ENCODE assay signal across 18 cellular contexts in the genomic region with DNA sequence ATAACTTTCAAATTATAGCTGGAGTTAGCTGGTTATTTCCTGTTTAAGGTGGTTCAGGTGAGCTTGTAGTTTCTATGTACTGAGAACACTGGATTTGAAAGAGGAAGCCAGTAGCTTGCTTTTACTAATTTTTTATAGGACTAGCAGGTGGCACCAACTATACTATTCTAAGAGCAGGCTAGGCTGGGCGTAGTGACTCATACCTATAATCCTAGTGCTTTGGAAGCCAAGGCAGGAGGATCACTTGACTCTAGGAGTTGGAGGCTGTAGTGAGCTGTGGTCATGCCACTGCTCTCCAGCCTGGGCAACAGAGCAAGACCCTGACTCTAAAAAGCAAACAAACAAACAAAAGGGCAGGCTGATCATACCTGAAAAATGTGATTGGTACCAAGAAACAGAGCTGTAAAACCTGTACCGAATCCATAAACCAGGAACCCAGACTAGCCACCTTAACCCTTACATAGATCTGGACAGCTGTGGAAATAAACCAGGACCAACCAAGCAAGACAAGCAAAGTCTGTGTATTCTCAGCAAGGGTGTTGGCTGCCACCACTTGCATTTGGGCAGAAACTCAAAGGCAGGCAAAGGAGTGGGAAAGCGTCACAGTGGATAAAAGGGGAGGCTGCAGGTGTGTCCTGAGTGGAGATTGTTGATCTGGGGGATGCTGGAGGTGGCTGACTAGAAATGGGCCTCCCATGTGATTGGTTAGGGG. TPM values are rescaled to one million over a fixed set of nuclear protein-coding genes. Genes with fewer than 3 reads are reported as not detected.
A peak's percentile ranks its signal among the peaks of the same experiment; 100 is the strongest.
DNase-seq lines count a peak whose midpoint lies in the region; ATAC-seq, FAIRE-seq and TF ChIP-seq lines count a peak whose summit lies in the region.
"Had no signal": no experiment of that assay in that cellular context is flagged by ENCODE, and none has a peak within 500 bp of the region (broad histone marks: within the 10 kb centered on the region; RNA-seq: fewer than 3 reads in every experiment).

No MANE protein-coding gene starts in this region.

- H3K9ac ChIP-seq in Karpas-422 (ENCODE audit: low read length) (no peak overlapping the region), PC-3 (ENCODE audit: low read length) (no peak overlapping the region), keratinocyte (ENCODE audit: control insufficient read depth, extremely low read depth, insufficient read depth, low read length) (no peak overlapping the region)
- H3K9ac ChIP-seq: KMS-11 had no signal

- H3K9me3 ChIP-seq in Karpas-422 (ENCODE audit: low read length) (no peaks in the 10 kb centered on the region), PC-3 (ENCODE audit: low read length) (no peaks in the 10 kb centered on the region), keratinocyte (ENCODE audit: control insufficient read depth, low read depth, low read length) (no peaks in the 10 kb centered on the region), small intestine (ENCODE audit: control insufficient read depth, low read depth) (no peaks in the 10 kb centered on the region), left ventricle myocardium inferior (replicated peaks) (no peaks in the 10 kb centered on the region)
- H3K9me3 ChIP-seq: HAP-1, heart left ventricle had no signal

- H3K4me2 ChIP-seq in Karpas-422 (ENCODE audit: low read depth, low read length, poor library complexity, severe bottlenecking) (no peak overlapping the region), PC-3 (ENCODE audit: low read length) (no peak overlapping the region), keratinocyte (ENCODE audit: control insufficient read depth, extremely low read depth, insufficient read depth, low read depth, low read length) (no peak overlapping the region)
- H3K4me2 ChIP-seq: KMS-11 had no signal

- BruUV-seq in PC-3 (replicated peaks; lab: Mats Ljungman, UMichigan) = no TSS peak

- peaks cover 11% of the 10 kb centered on the region for H3K4me1 ChIP-seq in Karpas-422 (ENCODE audit: low read length)
- no peaks in the 10 kb centered on the region for H3K4me1 ChIP-seq in PC-3 (ENCODE audit: insufficient read depth, low read length)
- H3K4me1 ChIP-seq in keratinocyte (ENCODE audit: control insufficient read depth, extremely low read depth, insufficient read depth, low read length) = no peaks in the 10 kb centered on the region
- no peaks in the 10 kb centered on the region for H3K4me1 ChIP-seq in small intestine (ENCODE audit: control insufficient read depth in 2 of 2, insufficient read depth in 1 of 2, low read depth in 1 of 2, low read length in 1 of 2)
- no peaks in the 10 kb centered on the region for H3K4me1 ChIP-seq in left ventricle myocardium inferior
- H3K4me1 ChIP-seq: HAP-1, heart left ventricle had no signal

- H3K9me1 ChIP-seq in keratinocyte (ENCODE audit: control insufficient read depth, extremely low read depth, insufficient read depth, low read length) = no peaks in the 10 kb centered on the region

- H3K36me3 ChIP-seq in Karpas-422 (ENCODE audit: insufficient read depth, low read length) (no peaks in the 10 kb centered on the region), PC-3 (ENCODE audit: low read depth, low read length) (no peaks in the 10 kb centered on the region), keratinocyte (ENCODE audit: control insufficient read depth in 2 of 2, extremely low read depth in 1 of 2, insufficient read depth in 2 of 2, low read length in 2 of 2) (no peaks in the 10 kb centered on the region), small intestine (ENCODE audit: control insufficient read depth in 2 of 2, insufficient read depth in 2 of 2, low read length in 2 of 2) (no peaks in the 10 kb centered on the region), left ventricle myocardium inferior (no peaks in the 10 kb centered on the region)
- H3K36me3 ChIP-seq: HAP-1, heart left ventricle had no signal

- H3K27ac ChIP-seq in Karpas-422 (ENCODE audit: low read length) (no peak overlapping the region), PC-3 (ENCODE audit: low read length) (no peak overlapping the region), keratinocyte (ENCODE audit: control insufficient read depth, insufficient read depth, low read length) (no peak overlapping the region), small intestine (ENCODE audit: low read depth in 1 of 2, low read length in 1 of 2) (peak overlapping the region in 1 of 2 donors; percentile 20), left ventricle myocardium inferior (replicated peaks) (no peak overlapping the region)
- H3K27ac ChIP-seq: KMS-11, SK-N-MC had no signal

- H2AFZ ChIP-seq in Karpas-422 (ENCODE audit: low read length) = no peak overlapping the region
- no peak overlapping the region for H2AFZ ChIP-seq in PC-3 (ENCODE audit: low read length)
- H2AFZ ChIP-seq in keratinocyte (ENCODE audit: control insufficient read depth, low read length) = no peak overlapping the region

- DNase-seq in Karpas-422 (peak; percentile 55), PC-3 (peak; percentile 60), keratinocyte (ENCODE audit: low read depth, low spot score) (no peak), small intestine (peak; percentile 61), DMS79 (lab: John Stamatoyannopoulos, UW) (no peak), left ventricle myocardium inferior (no peak)
- DNase-seq in activated naive CD4-positive, alpha-beta T cell treated with Interleukin-2 at 50 U/mL for 16 hours = no peak
- DNase-seq: activated CD8-positive, alpha-beta T cell treated with anti-CD3 and anti-CD28 coated beads, Interleukin-2, amount 10 ng/mL, durations not matched to agents 7 days and 5 days; activated effector memory CD4-positive, alpha-beta T cell treated with Interleukin-2 at 50 U/mL for 16 hours; CD4-positive, alpha-beta T cell; erythroblast; heart left ventricle; islet precursor cell; NCI-H2107; substantia nigra had no signal

- no peaks in the 10 kb centered on the region for H3K79me2 ChIP-seq in Karpas-422 (ENCODE audit: low read length)
- H3K79me2 ChIP-seq in PC-3 (ENCODE audit: low read length) = no peaks in the 10 kb centered on the region
- no peaks in the 10 kb centered on the region for H3K79me2 ChIP-seq in keratinocyte (ENCODE audit: control insufficient read depth, insufficient read depth, low read length)

- dilution Hi-C loops in keratinocyte (cut with MboI; ENCODE audit: extremely low pct_ligation_motif_present, low sequenced_read_pairs) = no loop called here

- peak; percentile 80 for ATAC-seq in PC-3
- ATAC-seq: activated CD8-positive, alpha-beta T cell treated with anti-CD3 and anti-CD28 coated beads, Interleukin-2, amount 10 ng/mL, durations not matched to agents 7 days and 5 days; heart left ventricle had no signal

- CTCF ChIA-PET in PC-3 (lab: Charles Lee) = interaction anchor here (0.6 kb wide), 1 partner anchor 29 kb away, joined by 3 read pairs; no protein-coding TSS in a partner anchor

- H3K4me3 ChIP-seq in Karpas-422 (ENCODE audit: low read length) (no peak overlapping the region), PC-3 (ENCODE audit: low read length) (no peak overlapping the region), keratinocyte (ENCODE audit: control insufficient read depth in 2 of 3, extremely low read depth in 1 of 3, insufficient read depth in 2 of 3, low read depth in 1 of 3, low read length in 3 of 3) (no peak overlapping the region), small intestine (ENCODE audit: low read depth in 1 of 2, low read length in 2 of 2) (no peak overlapping the region), left ventricle myocardium inferior (no peak overlapping the region)
- H3K4me3 ChIP-seq: HAP-1, heart left ventricle, SK-N-MC had no signal

- H4K20me1 ChIP-seq in Karpas-422 (ENCODE audit: insufficient read depth, low read depth, low read length) = no peaks in the 10 kb centered on the region
- H4K20me1 ChIP-seq in PC-3 (ENCODE audit: low read length) = no peaks in the 10 kb centered on the region
- no peaks in the 10 kb centered on the region for H4K20me1 ChIP-seq in keratinocyte (ENCODE audit: control insufficient read depth, extremely low read depth, insufficient read depth, low read length)

- intact Hi-C loops in PC-3 (cut with micrococcal nuclease) = no loop called here
- intact Hi-C loops in left ventricle myocardium inferior (cut with micrococcal nuclease) = no loop called here

- 38 to 61% (median 49%) methylated on average over 3 of the region's 3 CpGs for WGBS in small intestine, 3 donors

- no peaks in the 10 kb centered on the region for H3F3A ChIP-seq in PC-3 (ENCODE audit: low read length, unreplicated experiment)

- H3K9me2 ChIP-seq in Karpas-422 (replicated peaks; ENCODE audit: insufficient read depth, low read length) (no peaks in the 10 kb centered on the region), PC-3 (replicated peaks; ENCODE audit: low read length) (no peaks in the 10 kb centered on the region)

- H3K27me3 ChIP-seq in Karpas-422 (ENCODE audit: low read length) = no peaks in the 10 kb centered on the region
- no peaks in the 10 kb centered on the region for H3K27me3 ChIP-seq in PC-3 (ENCODE audit: low read length)
- H3K27me3 ChIP-seq in keratinocyte (ENCODE audit: control insufficient read depth, extremely low read depth, insufficient read depth, low read length) = peaks cover 8% of the 10 kb centered on the region
- H3K27me3 ChIP-seq in small intestine (ENCODE audit: control insufficient read depth in 2 of 2, insufficient read depth in 2 of 2, low read length in 2 of 2) = no peaks in the 10 kb centered on the region
- H3K27me3 ChIP-seq in left ventricle myocardium inferior (ENCODE audit: low read depth) = no peaks in the 10 kb centered on the region
- H3K27me3 ChIP-seq: heart left ventricle had no signal

- FAIRE-seq in keratinocyte (lab: Jason Lieb, UNC) (peak; percentile 20), small intestine (lab: Jason Lieb, UNC) (no peak)

- TF ChIP-seq CTCF in PC-3 (conservative IDR thresholded peaks at IDR 0.05; ENCODE audit: low read depth, low read length) = no peak
- no peak for TF ChIP-seq CTCF in keratinocyte (optimal IDR thresholded peaks at IDR 0.05 in 1 of 3, IDR thresholded peaks at IDR 0.05 in 1 of 3, conservative IDR thresholded peaks at IDR 0.05 in 1 of 3; ENCODE audit: extremely low read depth in 1 of 3, insufficient read depth in 2 of 3, low read length in 3 of 3)
- no peak for TF ChIP-seq CTCF in left ventricle myocardium inferior (IDR thresholded peaks at IDR 0.05; ENCODE audit: borderline replicate concordance)

- POLR2A ChIA-PET in PC-3 (lab: Charles Lee; ENCODE audit: unreplicated experiment) = no interaction called here

RNA-seq across cellular contexts. Expression of gene SLC47A1, which starts 36.3 kb away (rescaled TPM):
- not detected in 2 replicates for total RNA-seq in Karpas-422 (2014; rRNA removed; shearing (Covaris generic); ENCODE audit: low replicate concordance)
- total RNA-seq in PC-3 (2014; rRNA removed) (0.12 and 0.15 TPM in 2 replicates), left ventricle myocardium inferior (12.9 TPM)
- polyA plus RNA-seq in keratinocyte (0.05 to 0.23 TPM (median 0.07 TPM) in 3 replicates), small intestine (under 1 TPM in 1 of 3 donors, not detected in 2; 0.43 TPM)
- not detected for polyA plus RNA-seq in keratinocyte (2011; ENCODE audit: low read depth)
- 0.04 and 0.08 TPM in 2 replicates for polyA plus RNA-seq in keratinocyte (2011; cell fraction: cytosol; rRNA removed)
- 0.20 TPM in 1 of 2 replicates, not detected in the other for polyA plus RNA-seq in keratinocyte (2011; cell fraction: nucleus; rRNA removed)
- polyA plus RNA-seq in keratinocyte (2012; ENCODE audit: low replicate concordance) = 0.14 TPM in 1 of 2 replicates, not detected in the other
- 0.23 to 0.42 TPM in 2 of 3 replicates, not detected in the other for polyA minus RNA-seq in keratinocyte
- polyA minus RNA-seq in keratinocyte (2011; cell fraction: cytosol; rRNA and poly(A)+ RNA removed) = not detected
- not detected in 2 replicates for polyA minus RNA-seq in keratinocyte (2011; cell fraction: nucleus; rRNA and poly(A)+ RNA removed)
- total RNA-seq: activated CD8-positive, alpha-beta T cell treated with anti-CD3 and anti-CD28 coated beads, Interleukin-2, amount 10 ng/mL, durations not matched to agents 7 days and 5 days; CD4-positive, alpha-beta T cell had no signal

Comparison
In these comparisons a context has a peak if more than half of its experiments do, and no peak if none do; other contexts are left out.
1. DNase-seq: peak in Karpas-422 (single experiment), PC-3 (single experiment) and small intestine (single experiment); none in keratinocyte (single experiment), DMS79 (single experiment), activated naive CD4-positive, alpha-beta T cell treated with Interleukin-2 at 50 U/mL for 16 hours (single experiment) and left ventricle myocardium inferior (single experiment).
2. RNA of gene SLC47A1, which starts 36.3 kb away (total RNA-seq): 12.9 TPM in left ventricle myocardium inferior (single experiment); 0.12 to 0.15 TPM in PC-3 and not detected in Karpas-422; every median in the first group is over 10 times any median in the second.